ENCODE assay signal across 25 cellular contexts in genomic region chr6:140001005-140001404, GRCh38.
DNase-seq lines count a peak whose midpoint lies in the region; ATAC-seq, FAIRE-seq and TF ChIP-seq lines count a peak whose summit lies in the region.
"Had no signal": no experiment of that assay in that cellular context is flagged by ENCODE, and none has a peak within 500 bp of the region (broad histone marks: within the 10 kb centered on the region; RNA-seq: fewer than 3 reads in every experiment).

No MANE protein-coding gene starts in this region.

- intact Hi-C loops in psoas muscle (cut with DNase I): no loop called here

- ATAC-seq in stimulated activated naive CD8-positive, alpha-beta T cell treated with anti-CD3 and anti-CD28 coated beads, Interleukin-15, amount 100 ng/mL, for 72 hours: no peak
- ATAC-seq in psoas muscle (no peak), GM18517 (IDR thresholded peaks at IDR 0.05; ENCODE audit: unreplicated experiment) (no peak)
- ATAC-seq: A549 had no signal

- no peaks in the 10 kb centered on the region for H3K9me3 Mint-ChIP-seq in stimulated activated naive CD8-positive, alpha-beta T cell treated with anti-CD3 and anti-CD28 coated beads, Interleukin-15, amount 100 ng/mL, for 72 hours
- H3K9me3 Mint-ChIP-seq: CD8-positive, alpha-beta memory T cell had no signal

- no peak overlapping the region for H3K4me3 Mint-ChIP-seq in stimulated activated naive CD8-positive, alpha-beta T cell treated with anti-CD3 and anti-CD28 coated beads, Interleukin-15, amount 100 ng/mL, for 72 hours
- H3K4me3 Mint-ChIP-seq: CD8-positive, alpha-beta memory T cell had no signal

- no peaks in the 10 kb centered on the region for H3K27me3 Mint-ChIP-seq in stimulated activated naive CD8-positive, alpha-beta T cell treated with anti-CD3 and anti-CD28 coated beads, Interleukin-15, amount 100 ng/mL, for 72 hours

- H3K4me1 Mint-ChIP-seq in stimulated activated naive CD8-positive, alpha-beta T cell treated with anti-CD3 and anti-CD28 coated beads, Interleukin-15, amount 100 ng/mL, for 72 hours: no peaks in the 10 kb centered on the region

- H3K36me3 ChIP-seq in ACC112 (ENCODE audit: insufficient read depth, low read length) (no peaks in the 10 kb centered on the region), MG63 (no peaks in the 10 kb centered on the region), psoas muscle (ENCODE audit: insufficient read depth in 1 of 2, low read depth in 1 of 2) (no peaks in the 10 kb centered on the region)

- H3K4me3 ChIP-seq in ACC112 (ENCODE audit: low read depth, low read length) (no peak overlapping the region), MG63 (no peak overlapping the region), psoas muscle (no peak overlapping the region)
- H3K4me3 ChIP-seq: A549, PC-9 had no signal

- no peak overlapping the region for H3K27ac Mint-ChIP-seq in stimulated activated naive CD8-positive, alpha-beta T cell treated with anti-CD3 and anti-CD28 coated beads, Interleukin-15, amount 100 ng/mL, for 72 hours
- H3K27ac Mint-ChIP-seq: CD8-positive, alpha-beta memory T cell had no signal

- DNase-seq in HS-27A (ENCODE audit: low read depth) (peak; percentile 31), amniotic epithelial cell (ENCODE audit: low read depth) (peak; percentile 32), MG63 (no peak), psoas muscle (no peak)
- DNase-seq in stimulated activated naive CD8-positive, alpha-beta T cell treated with anti-CD3 and anti-CD28 coated beads, Interleukin-15, amount 100 ng/mL, for 72 hours: no peak
- DNase-seq: C1 segment of cervical spinal cord; CD8-positive, alpha-beta memory T cell; DMS53; Kasumi-1; MM.1S; NCI-H1092; NCI-H1436 treated with DMSO at 0.1 percent for 48 hours; NCI-H2029; NCI-H345; NCI-H526; PC-9; SIG-M5 had no signal

- WGBS in psoas muscle, 3 donors: 37 to 54% (median 45%) methylated on average over 2 of the region's 2 CpGs

- H3K27ac ChIP-seq in ACC112 (ENCODE audit: low read depth, low read length) (peak overlapping the region; percentile 63; the same call in 1 of the 2 replicates), psoas muscle (no peak overlapping the region)
- H3K27ac ChIP-seq: A549, HL-60, PC-9, RWPE1 had no signal

- peak; percentile 65 for FAIRE-seq in islet of Langerhans (lab: Jason Lieb, UNC)
- FAIRE-seq: A549, H1, HTR-8/SVneo had no signal

- no peak for TF ChIP-seq CTCF in psoas muscle (IDR thresholded peaks at IDR 0.05)

- H3K4me1 ChIP-seq in ACC112 (ENCODE audit: control insufficient read depth, insufficient read depth, low read length, unreplicated experiment): peaks cover 30% of the 10 kb centered on the region
- H3K4me1 ChIP-seq in psoas muscle: peaks cover 4% of the 10 kb centered on the region
- H3K4me1 ChIP-seq: A549 had no signal

- H3K27me3 ChIP-seq in ACC112 (ENCODE audit: insufficient read depth, low read length): no peaks in the 10 kb centered on the region
- no peaks in the 10 kb centered on the region for H3K27me3 ChIP-seq in MG63
- H3K27me3 ChIP-seq in psoas muscle (ENCODE audit: insufficient read depth in 3 of 3, low read length in 2 of 3): no peaks in the 10 kb centered on the region

- H2AFZ ChIP-seq in ACC112 (ENCODE audit: low read length, unreplicated experiment): no peak overlapping the region
- H2AFZ ChIP-seq: PC-9 had no signal

- no peaks in the 10 kb centered on the region for H3K79me2 ChIP-seq in ACC112 (ENCODE audit: control insufficient read depth, insufficient read depth, low read length, unreplicated experiment)

- H3K9me3 ChIP-seq in MG63 (peaks cover 3% of the 10 kb centered on the region; the same call in 1 of the 2 replicates), psoas muscle (no peaks in the 10 kb centered on the region)
- H3K9me3 ChIP-seq: A549 had no signal

Comparison
In these comparisons a context has a peak if more than half of its experiments do, and no peak if none do; other contexts are left out.
1. DNase-seq: peak in HS-27A (single experiment) and amniotic epithelial cell (single experiment); none in stimulated activated naive CD8-positive, alpha-beta T cell treated with anti-CD3 and anti-CD28 coated beads, Interleukin-15, amount 100 ng/mL, for 72 hours (0 of 2), MG63 (single experiment) and psoas muscle (0 of 2).